ENCODE assay signal across 18 cellular contexts in genomic region chr9:84301851-84302250, GRCh38. TPM values are rescaled to one million over a fixed set of nuclear protein-coding genes. Genes with fewer than 3 reads are reported as not detected.
DNase-seq lines count a peak whose midpoint lies in the region; ATAC-seq, FAIRE-seq and TF ChIP-seq lines count a peak whose summit lies in the region.
"Had no signal": no experiment of that assay in that cellular context is flagged by ENCODE, and none has a peak within 500 bp of the region (broad histone marks: within the 10 kb centered on the region; RNA-seq: fewer than 3 reads in every experiment).

No MANE protein-coding gene starts in this region.

- no peak overlapping the region for H3K4me3 Mint-ChIP-seq in astrocyte (ENCODE audit: unreplicated experiment)
- H3K4me3 Mint-ChIP-seq: natural killer cell had no signal

- H3K36me3 ChIP-seq in astrocyte (ENCODE audit: insufficient read depth, low read length) = no peaks in the 10 kb centered on the region
- H3K36me3 ChIP-seq: BLaER1, brain microvascular endothelial cell, left ventricle myocardium inferior, SJCRH30 had no signal

- no peak overlapping the region for H3K27ac Mint-ChIP-seq in astrocyte (ENCODE audit: unreplicated experiment)
- H3K27ac Mint-ChIP-seq: natural killer cell had no signal

- H3K9me3 Mint-ChIP-seq in astrocyte (ENCODE audit: unreplicated experiment) = no peaks in the 10 kb centered on the region
- H3K9me3 Mint-ChIP-seq: natural killer cell had no signal

- H3K4me1 ChIP-seq in astrocyte (ENCODE audit: insufficient read depth, low read length) = peaks cover 9% of the 10 kb centered on the region
- H3K4me1 ChIP-seq: BLaER1, left ventricle myocardium inferior, SJCRH30 had no signal

- H3K79me2 ChIP-seq in astrocyte (ENCODE audit: insufficient read depth, low read length) = no peaks in the 10 kb centered on the region

- no peak overlapping the region for H2AFZ ChIP-seq in astrocyte (ENCODE audit: low read depth, low read length)

- no peak for TF ChIP-seq CTCF in AG10803 (conservative IDR thresholded peaks at IDR 0.05; ENCODE audit: low read length)
- no peak for TF ChIP-seq CTCF in astrocyte (IDR thresholded peaks at IDR 0.05; ENCODE audit: insufficient read depth, low read depth, low read length)
- TF ChIP-seq CTCF in foreskin fibroblast (IDR thresholded peaks at IDR 0.05; ENCODE audit: low read depth, low read length) = no peak

- H3K4me2 ChIP-seq in astrocyte (ENCODE audit: low read length) = no peak overlapping the region
- H3K4me2 ChIP-seq: BLaER1 had no signal

- no peaks in the 10 kb centered on the region for H4K20me1 ChIP-seq in astrocyte (ENCODE audit: insufficient read depth, low read length)
- H4K20me1 ChIP-seq: BLaER1 had no signal

- no peak overlapping the region for H3K9ac ChIP-seq in astrocyte (ENCODE audit: low read length)
- H3K9ac ChIP-seq: BLaER1 had no signal

- ATAC-seq in GM18858 (IDR thresholded peaks at IDR 0.05; ENCODE audit: unreplicated experiment) = no peak
- ATAC-seq in GM21360 (IDR thresholded peaks at IDR 0.05; ENCODE audit: unreplicated experiment) = no peak
- ATAC-seq: GM12878, natural killer cell had no signal

- H3K9me3 ChIP-seq in astrocyte (ENCODE audit: insufficient read depth, low read depth, low read length) = no peaks in the 10 kb centered on the region
- H3K9me3 ChIP-seq: BLaER1, left ventricle myocardium inferior, SJCRH30 had no signal

- peak; percentile 47 for DNase-seq in AG10803 (ENCODE audit: low read depth)
- DNase-seq in HS-27A (ENCODE audit: low read depth) = peak; percentile 29
- DNase-seq in astrocyte (ENCODE audit: low read depth) = peak; percentile 66
- peak; percentile 50 to 84 for DNase-seq in foreskin fibroblast
- no peak for DNase-seq in middle frontal gyrus (ENCODE audit: extremely low spot score, low spot score)
- no peak for DNase-seq in activated naive CD4-positive, alpha-beta T cell treated with anti-CD3 and anti-CD28 coated beads, Interleukin-2, amount 50 U/mL, for 16 hours
- DNase-seq: activated gamma-delta T cell treated with Interleukin-2 at 50 U/mL for 16 hours; brain microvascular endothelial cell; DND-41; left ventricle myocardium inferior; MM.1S; natural killer cell; NK-92 treated with Interleukin-12 subunit alpha and Interleukin-12 subunit beta, amount 100 ng/mL, for 24 hours; SJCRH30 had no signal

- H3K36me3 Mint-ChIP-seq in astrocyte (ENCODE audit: low read depth, unreplicated experiment) = no peaks in the 10 kb centered on the region
- H3K36me3 Mint-ChIP-seq: natural killer cell had no signal

- no peaks in the 10 kb centered on the region for H3K27me3 Mint-ChIP-seq in astrocyte (ENCODE audit: low read depth, unreplicated experiment)

- peaks cover 9% of the 10 kb centered on the region for H3K4me1 Mint-ChIP-seq in astrocyte (ENCODE audit: low read depth, unreplicated experiment)
- H3K4me1 Mint-ChIP-seq: natural killer cell had no signal

- no peak for FAIRE-seq in astrocyte (lab: Jason Lieb, UNC)
- FAIRE-seq: GM12878 had no signal

- H3K4me3 ChIP-seq in AG10803 (ENCODE audit: low read length) (no peak overlapping the region), astrocyte (ENCODE audit: insufficient read depth, low read depth, low read length) (no peak overlapping the region), foreskin fibroblast (ENCODE audit: low read depth in 1 of 2, low read length in 2 of 2) (no peak overlapping the region)
- H3K4me3 ChIP-seq: BLaER1, GM12878, left ventricle myocardium inferior, SJCRH30 had no signal

- no peak overlapping the region for H3K27ac ChIP-seq in astrocyte (ENCODE audit: low read depth, low read length)
- H3K27ac ChIP-seq: BLaER1, brain microvascular endothelial cell, left ventricle myocardium inferior, SJCRH30 had no signal

- H3K27me3 ChIP-seq in astrocyte (ENCODE audit: insufficient read depth, low read length) = no peaks in the 10 kb centered on the region
- H3K27me3 ChIP-seq: BLaER1, brain microvascular endothelial cell had no signal

RNA-seq across cellular contexts. Expression of gene SLC28A3, which starts 38.7 kb away (rescaled TPM):
- total RNA-seq in astrocyte = 0.29 and 0.30 TPM in 2 replicates

Comparison
In these comparisons a context has a peak if more than half of its experiments do, and no peak if none do; other contexts are left out.
1. DNase-seq: peak in AG10803 (single experiment), HS-27A (single experiment), astrocyte (single experiment) and foreskin fibroblast (2 of 2); none in middle frontal gyrus (single experiment) and activated naive CD4-positive, alpha-beta T cell treated with anti-CD3 and anti-CD28 coated beads, Interleukin-2, amount 50 U/mL, for 16 hours (single experiment).